In genomic region chr13:68056816-68057710, GRCh38 we compare ENCODE assay signal across 11 cellular contexts.
A peak's percentile ranks its signal among the peaks of the same experiment; 100 is the strongest.
DNase-seq lines count a peak whose midpoint lies in the region; ATAC-seq and TF ChIP-seq lines count a peak whose summit lies in the region.
"Had no signal": no experiment of that assay in that cellular context is flagged by ENCODE, and none has a peak within 500 bp of the region (broad histone marks: within the 10 kb centered on the region; RNA-seq: fewer than 3 reads in every experiment).

No MANE protein-coding gene starts in this region.

- no peak overlapping the region for H3K27ac Mint-ChIP-seq in activated T-cell treated with anti-CD3 and anti-CD28 coated beads, Interleukin-2, amount 50 U/mL, for 24 hours

- H3K36me3 Mint-ChIP-seq in activated T-cell treated with anti-CD3 and anti-CD28 coated beads, Interleukin-2, amount 50 U/mL, for 24 hours (ENCODE audit: low read depth): no peaks in the 10 kb centered on the region

- no peaks in the 10 kb centered on the region for H3K27me3 Mint-ChIP-seq in activated T-cell treated with anti-CD3 and anti-CD28 coated beads, Interleukin-2, amount 50 U/mL, for 24 hours

- no peaks in the 10 kb centered on the region for H3F3A ChIP-seq in MM.1S (ENCODE audit: insufficient read depth, low read length)

- no peak overlapping the region for H3K4me3 Mint-ChIP-seq in activated T-cell treated with anti-CD3 and anti-CD28 coated beads, Interleukin-2, amount 50 U/mL, for 24 hours

- peaks cover 5% of the 10 kb centered on the region for H3K9me3 Mint-ChIP-seq in activated T-cell treated with anti-CD3 and anti-CD28 coated beads, Interleukin-2, amount 50 U/mL, for 24 hours

- no peaks in the 10 kb centered on the region for H3K4me1 Mint-ChIP-seq in activated T-cell treated with anti-CD3 and anti-CD28 coated beads, Interleukin-2, amount 50 U/mL, for 24 hours (ENCODE audit: low read depth)

- H3K9me2 ChIP-seq in MM.1S (replicated peaks; ENCODE audit: insufficient read depth, low read length): no peaks in the 10 kb centered on the region

- DNase-seq in right cardiac atrium: peak; percentile 14 to 49 (median 16)
- no peak for DNase-seq in left ventricle myocardium inferior
- peak; percentile 79 for DNase-seq in astrocyte of the cerebellum (ENCODE audit: low read depth)
- peak; percentile 92 for DNase-seq in iris pigment epithelial cell (ENCODE audit: low read depth)
- DNase-seq in activated T-cell treated with anti-CD3 and anti-CD28 coated beads, Interleukin-2, amount 50 U/mL, for 24 hours: no peak
- DNase-seq in MM.1S: no peak
- no peak for DNase-seq in activated naive CD4-positive, alpha-beta T cell (lab: John Stamatoyannopoulos, UW)
- DNase-seq: gastrocnemius medialis, NCI-H1694 treated with DMSO at 0.1 percent for 48 hours had no signal

- H3K4me1 ChIP-seq in right cardiac atrium (ENCODE audit: control insufficient read depth, insufficient read depth, low read length): no peaks in the 10 kb centered on the region
- no peaks in the 10 kb centered on the region for H3K4me1 ChIP-seq in left ventricle myocardium inferior
- no peaks in the 10 kb centered on the region for H3K4me1 ChIP-seq in MM.1S (ENCODE audit: low read length)
- H3K4me1 ChIP-seq: gastrocnemius medialis, suprapubic skin had no signal

- H3K4me2 ChIP-seq in MM.1S (ENCODE audit: low read depth, low read length): no peak overlapping the region

- in situ Hi-C loops in astrocyte of the cerebellum (cut with HindIII; ENCODE audit: low sequenced_read_pairs): no loop called here

- no peak overlapping the region for H2AFZ ChIP-seq in MM.1S (ENCODE audit: low read length)

- no peak overlapping the region for H3K27ac ChIP-seq in right cardiac atrium (ENCODE audit: low read length)
- H3K27ac ChIP-seq in left ventricle myocardium inferior (replicated peaks): no peak overlapping the region
- H3K27ac ChIP-seq in MM.1S (ENCODE audit: low read length): no peak overlapping the region
- H3K27ac ChIP-seq: gastrocnemius medialis, suprapubic skin had no signal

- ATAC-seq in right cardiac atrium: peak; percentile 63 to 87
- no peak for ATAC-seq in GM18867 (IDR thresholded peaks at IDR 0.05; ENCODE audit: unreplicated experiment)
- ATAC-seq: gastrocnemius medialis had no signal

- H3K27me3 ChIP-seq in right cardiac atrium (ENCODE audit: control insufficient read depth, insufficient read depth): no peaks in the 10 kb centered on the region
- H3K27me3 ChIP-seq in left ventricle myocardium inferior (ENCODE audit: low read depth): no peaks in the 10 kb centered on the region
- no peaks in the 10 kb centered on the region for H3K27me3 ChIP-seq in MM.1S (replicated peaks; ENCODE audit: insufficient read depth, low read length)
- H3K27me3 ChIP-seq: gastrocnemius medialis, suprapubic skin had no signal

- H3K36me3 ChIP-seq in left ventricle myocardium inferior (no peaks in the 10 kb centered on the region), MM.1S (replicated peaks; ENCODE audit: insufficient read depth, low read length) (no peaks in the 10 kb centered on the region)
- H3K36me3 ChIP-seq: gastrocnemius medialis, suprapubic skin had no signal

- WGBS in right cardiac atrium: 80% methylated on average over 5 of the region's 5 CpGs

- H3K4me3 ChIP-seq in right cardiac atrium (ENCODE audit: low read length) (no peak overlapping the region), left ventricle myocardium inferior (no peak overlapping the region), astrocyte of the cerebellum (ENCODE audit: low read depth, low read length) (no peak overlapping the region), MM.1S (ENCODE audit: low read length) (no peak overlapping the region)
- H3K4me3 ChIP-seq: gastrocnemius medialis, suprapubic skin had no signal

- no peaks in the 10 kb centered on the region for H3K79me2 ChIP-seq in MM.1S (ENCODE audit: low read length)

- H3K9ac ChIP-seq in MM.1S (ENCODE audit: low read length): no peak overlapping the region

- no peaks in the 10 kb centered on the region for H4K20me1 ChIP-seq in MM.1S (ENCODE audit: insufficient read depth, low read length)

- TF ChIP-seq CTCF in left ventricle myocardium inferior (IDR thresholded peaks at IDR 0.05; ENCODE audit: borderline replicate concordance) (no peak), astrocyte of the cerebellum (IDR thresholded peaks at IDR 0.05; ENCODE audit: low read depth, low read length, missing control alignments) (no peak), MM.1S (IDR thresholded peaks at IDR 0.05; ENCODE audit: low read length) (no peak)

- H3K9me3 ChIP-seq in right cardiac atrium (ENCODE audit: control insufficient read depth, low read length) (no peaks in the 10 kb centered on the region), left ventricle myocardium inferior (replicated peaks) (no peaks in the 10 kb centered on the region), MM.1S (replicated peaks; ENCODE audit: insufficient read depth, low read length) (no peaks in the 10 kb centered on the region)
- H3K9me3 ChIP-seq: gastrocnemius medialis, suprapubic skin had no signal

- intact Hi-C loops in right cardiac atrium (cut with DNase I) (no loop called here), left ventricle myocardium inferior (cut with micrococcal nuclease) (no loop called here)

Comparison
In these comparisons a context has a peak if more than half of its experiments do, and no peak if none do; other contexts are left out.
1. DNase-seq: peak in right cardiac atrium (3 of 3), astrocyte of the cerebellum (single experiment) and iris pigment epithelial cell (single experiment); none in left ventricle myocardium inferior (single experiment), activated T-cell treated with anti-CD3 and anti-CD28 coated beads, Interleukin-2, amount 50 U/mL, for 24 hours (single experiment), MM.1S (single experiment) and activated naive CD4-positive, alpha-beta T cell (0 of 4).